In genomic region chr3:66989860-66990696, GRCh38 we compare ENCODE assay signal across 8 cellular contexts. TPM values are rescaled to one million over a fixed set of nuclear protein-coding genes. Genes with fewer than 3 reads are reported as not detected.
DNase-seq lines count a peak whose midpoint lies in the region; ATAC-seq and TF ChIP-seq lines count a peak whose summit lies in the region.

No MANE protein-coding gene starts in this region.

- CTCF ChIA-PET in PC-3 (lab: Charles Lee) = no interaction called here

- H3K4me2 ChIP-seq in PC-3 (ENCODE audit: low read length) (no peak overlapping the region), mesenchymal stem cell (ENCODE audit: low read length, poor library complexity, severe bottlenecking) (no peak overlapping the region)

- no peak overlapping the region for H3K18ac ChIP-seq in mesenchymal stem cell (ENCODE audit: low read depth in 1 of 2, low read length in 2 of 2)

- no peaks in the 10 kb centered on the region for H3K36me3 Mint-ChIP-seq in memory B cell

- H3K23ac ChIP-seq in mesenchymal stem cell (ENCODE audit: low read length in 2 of 2) = no peak overlapping the region

- no peaks in the 10 kb centered on the region for H3K9me3 Mint-ChIP-seq in memory B cell

- no peak overlapping the region for H2BK15ac ChIP-seq in mesenchymal stem cell (ENCODE audit: low read depth, poor library complexity, severe bottlenecking)

- H3K9ac ChIP-seq in PC-3 (ENCODE audit: low read length) = no peak overlapping the region; the same call in 1 of the 2 replicates
- no peak overlapping the region for H3K9ac ChIP-seq in mesenchymal stem cell (ENCODE audit: low read length)

- H3K4me3 ChIP-seq in AG10803 (ENCODE audit: low read length) = no peak overlapping the region
- no peak overlapping the region for H3K4me3 ChIP-seq in PC-3 (ENCODE audit: low read length)
- H3K4me3 ChIP-seq in mesenchymal stem cell (ENCODE audit: insufficient read depth in 1 of 2, low read depth in 1 of 2, low read length in 2 of 2) = no peak overlapping the region

- WGBS in mesenchymal stem cell = 97% methylated on average over 6 of the region's 7 CpGs

- H2AFZ ChIP-seq in PC-3 (ENCODE audit: low read length) (peak overlapping the region; percentile 65; the same call in 1 of the 2 replicates), mesenchymal stem cell (ENCODE audit: low read depth, low read length) (no peak overlapping the region)

- H3K4me1 Mint-ChIP-seq in memory B cell = peaks cover 7% of the 10 kb centered on the region

- POLR2A ChIA-PET in PC-3 (lab: Charles Lee; ENCODE audit: unreplicated experiment) = no interaction called here

- no peaks in the 10 kb centered on the region for H3K4me1 ChIP-seq in PC-3 (ENCODE audit: insufficient read depth, low read length)
- H3K4me1 ChIP-seq in mesenchymal stem cell (ENCODE audit: control insufficient read depth, insufficient read depth, low read depth, low read length) = no peaks in the 10 kb centered on the region

- intact Hi-C loops in PC-3 (cut with micrococcal nuclease) = no loop called here

- ATAC-seq in GM18519 (IDR thresholded peaks at IDR 0.05; ENCODE audit: low FRiP score, unreplicated experiment) (peak; percentile 71), HG02885 (IDR thresholded peaks at IDR 0.05; ENCODE audit: poor library complexity, unreplicated experiment) (peak; percentile 81), PC-3 (peak; percentile 35; the same call in 1 of the 2 replicates), memory B cell (ENCODE audit: low read depth) (peak; percentile 86)

- H4K8ac ChIP-seq in mesenchymal stem cell (ENCODE audit: low read length) = no peak overlapping the region

- H3K79me2 ChIP-seq in PC-3 (ENCODE audit: low read length) = no peaks in the 10 kb centered on the region

- no peaks in the 10 kb centered on the region for H4K20me1 ChIP-seq in PC-3 (ENCODE audit: low read length)

- peak overlapping the region; percentile 94 for H3K27ac Mint-ChIP-seq in memory B cell

- H3K27me3 ChIP-seq in PC-3 (ENCODE audit: low read length) = no peaks in the 10 kb centered on the region
- no peaks in the 10 kb centered on the region for H3K27me3 ChIP-seq in mesenchymal stem cell (ENCODE audit: control insufficient read depth in 1 of 2, insufficient read depth in 1 of 2, low read length in 2 of 2)

- H2BK5ac ChIP-seq in mesenchymal stem cell (ENCODE audit: low read depth, low read length, poor library complexity, severe bottlenecking) = no peak overlapping the region

- H2BK12ac ChIP-seq in mesenchymal stem cell (ENCODE audit: low read length in 2 of 2) = no peak overlapping the region

- H3K14ac ChIP-seq in mesenchymal stem cell (ENCODE audit: low read length in 2 of 2) = no peak overlapping the region

- TF ChIP-seq CTCF in AG10803 (conservative IDR thresholded peaks at IDR 0.05; ENCODE audit: low read length) = peak; percentile 10; the same call in 1 of the 2 replicates
- 0 out of 2 replicates have a peak, but pooled peaks have one; percentile 12 for TF ChIP-seq CTCF in PC-3 (conservative IDR thresholded peaks at IDR 0.05; ENCODE audit: low read depth, low read length)

- no peak overlapping the region for H2BK120ac ChIP-seq in mesenchymal stem cell (ENCODE audit: low read depth, low read length)

- H3K4me3 Mint-ChIP-seq in memory B cell = peak overlapping the region; percentile 96

- no peak overlapping the region for H4K91ac ChIP-seq in mesenchymal stem cell (ENCODE audit: low read length)

- H3K27ac ChIP-seq in PC-3 (ENCODE audit: low read length) = no peak overlapping the region
- H3K27ac ChIP-seq in mesenchymal stem cell (ENCODE audit: low read length, poor library complexity, severe bottlenecking) = no peak overlapping the region

- no peaks in the 10 kb centered on the region for H3F3A ChIP-seq in PC-3 (ENCODE audit: low read length, unreplicated experiment)

- no peaks in the 10 kb centered on the region for H3K79me1 ChIP-seq in mesenchymal stem cell (replicated peaks; ENCODE audit: low read length, poor library complexity, severe bottlenecking)

- H3K27me3 Mint-ChIP-seq in memory B cell = no peaks in the 10 kb centered on the region

- BruUV-seq in PC-3 (replicated peaks; lab: Mats Ljungman, UMichigan) = no TSS peak

- H3K4ac ChIP-seq in mesenchymal stem cell (ENCODE audit: low read depth in 1 of 2, low read length in 2 of 2) = no peak overlapping the region

- H3K9me3 ChIP-seq in PC-3 (ENCODE audit: low read length) = no peaks in the 10 kb centered on the region
- H3K9me3 ChIP-seq in mesenchymal stem cell (ENCODE audit: control insufficient read depth, low read length) = no peaks in the 10 kb centered on the region

- H3K36me3 ChIP-seq in PC-3 (ENCODE audit: low read depth, low read length) (no peaks in the 10 kb centered on the region), mesenchymal stem cell (ENCODE audit: control insufficient read depth in 1 of 2, insufficient read depth in 2 of 2, low read depth in 1 of 2, low read length in 2 of 2) (no peaks in the 10 kb centered on the region)

- no peak overlapping the region for H2AK5ac ChIP-seq in mesenchymal stem cell (ENCODE audit: low read length, severe bottlenecking)

- DNase-seq in AG10803 (ENCODE audit: low read depth) (no peak), PC-3 (peak; percentile 1), memory B cell (ENCODE audit: low spot score in 2 of 2) (peak; percentile 21 to 58), NCI-H446 treated with DMSO at 0.1 percent for 48 hours (lab: John Stamatoyannopoulos, UW) (no peak), mesenchymal stem cell (no peak)
- DNase-seq in stimulated activated CD4-positive, alpha-beta T cell treated with anti-CD3 and anti-CD28 coated beads, Interleukin-2, amount 100 ng/mL, for 24 hours = no peak

- no peaks in the 10 kb centered on the region for H3K9me2 ChIP-seq in PC-3 (replicated peaks; ENCODE audit: low read length)

RNA-seq across cellular contexts. Expression of gene KBTBD8, which starts 8.0 kb away (rescaled TPM):
- total RNA-seq in PC-3 (2014; rRNA removed) = 0.29 and 0.91 TPM in 2 replicates
- 0.75 TPM for polyA plus RNA-seq in mesenchymal stem cell (2013, experiment 1 of 2)
- 0.70 TPM for polyA plus RNA-seq in mesenchymal stem cell (2013, experiment 2 of 2)

Comparison
In these comparisons a context has a peak if more than half of its experiments do, and no peak if none do; other contexts are left out.
1. DNase-seq: peak in PC-3 (single experiment) and memory B cell (2 of 2); none in AG10803 (single experiment), NCI-H446 treated with DMSO at 0.1 percent for 48 hours (single experiment), stimulated activated CD4-positive, alpha-beta T cell treated with anti-CD3 and anti-CD28 coated beads, Interleukin-2, amount 100 ng/mL, for 24 hours (0 of 2) and mesenchymal stem cell (single experiment).
2. ATAC-seq: peak in every context shown above with its lines; median percentile 86 in memory B cell; 81 in HG02885; 71 in GM18519; 35 in PC-3.